18 cellular contexts compared by ENCODE assay signal in genomic region chr13:29254971-29255370, GRCh38.
DNase-seq lines count a peak whose midpoint lies in the region; ATAC-seq and TF ChIP-seq lines count a peak whose summit lies in the region.
"Had no signal": no experiment of that assay in that cellular context is flagged by ENCODE, and none has a peak within 500 bp of the region (broad histone marks: within the 10 kb centered on the region; RNA-seq: fewer than 3 reads in every experiment).

No MANE protein-coding gene starts in this region.

- ATAC-seq in HG02610 (IDR thresholded peaks at IDR 0.05; ENCODE audit: unreplicated experiment) (peak; percentile 79), GM21423 (IDR thresholded peaks at IDR 0.05; ENCODE audit: unreplicated experiment) (no peak)
- ATAC-seq: A549 had no signal

- H3K79me2 ChIP-seq in OCI-LY3 (ENCODE audit: low read length) (no peaks in the 10 kb centered on the region), OCI-LY7 (ENCODE audit: insufficient read depth, low read depth, low read length) (no peaks in the 10 kb centered on the region)

- H3K4me1 ChIP-seq in OCI-LY3 (ENCODE audit: low read length) (peaks cover 21% of the 10 kb centered on the region), OCI-LY7 (ENCODE audit: insufficient read depth, low read length, poor library complexity, severe bottlenecking) (no peaks in the 10 kb centered on the region)
- H3K4me1 ChIP-seq: A549, BE2C had no signal

- DNase-seq in nephron progenitor cell, result no peak
- DNase-seq in NCI-H2107 treated with DMSO at 0.1 percent for 48 hours (lab: John Stamatoyannopoulos, UW; ENCODE audit: unreplicated experiment), result no peak
- DNase-seq in OCI-LY7 (ENCODE audit: low spot score), result no peak
- DNase-seq in GDM1 (lab: John Stamatoyannopoulos, UW), result no peak
- DNase-seq: BE2C; CD4-positive, alpha-beta memory T cell; DMS153; DMS79 treated with DMSO at 0.1 percent for 48 hours; EL; GOT3; H9; IMR-90; KBM-7 had no signal

- POLR2A ChIA-PET in OCI-LY7 (lab: Charles Lee), result interaction anchor here (0.6 to 1.2 kb wide), 2 partner anchors 14 to 458 kb away, joined by 3 to 6 read pairs; no protein-coding TSS in a partner anchor

- H3K36me3 ChIP-seq in OCI-LY3 (replicated peaks; ENCODE audit: low read depth, low read length) (no peaks in the 10 kb centered on the region), OCI-LY7 (ENCODE audit: insufficient read depth, low read length) (no peaks in the 10 kb centered on the region)
- H3K36me3 ChIP-seq: BE2C had no signal

- H3K27ac Mint-ChIP-seq in nephron progenitor cell, result peak overlapping the region; percentile 70
- H3K27ac Mint-ChIP-seq: H9 had no signal

- no TSS peak for BruUV-seq in OCI-LY7 (replicated peaks; lab: Mats Ljungman, UMichigan)

- TF ChIP-seq CTCF in OCI-LY3 (IDR thresholded peaks at IDR 0.05; ENCODE audit: low read depth, low read length) (no peak), nephron progenitor cell (IDR thresholded peaks at IDR 0.05) (no peak), OCI-LY7 (conservative IDR thresholded peaks at IDR 0.05; ENCODE audit: low read length) (no peak)

- H3K4me2 ChIP-seq in OCI-LY3 (ENCODE audit: low read length) (peak overlapping the region; percentile 56), OCI-LY7 (ENCODE audit: low read length) (no peak overlapping the region)
- H3K4me2 ChIP-seq: A549 had no signal

- intact Hi-C loops in OCI-LY7 (cut with micrococcal nuclease; ENCODE audit: unreplicated experiment), result no loop called here

- H3K27ac ChIP-seq in OCI-LY3 (ENCODE audit: low read length) (no peak overlapping the region), OCI-LY7 (ENCODE audit: low read depth, low read length, poor library complexity, severe bottlenecking) (no peak overlapping the region)
- H3K27ac ChIP-seq: A549, C4-2B had no signal

- CTCF ChIA-PET in OCI-LY7 (lab: Charles Lee; ENCODE audit: unreplicated experiment), result no interaction called here

- no peaks in the 10 kb centered on the region for H3K36me3 Mint-ChIP-seq in nephron progenitor cell (ENCODE audit: low read depth)
- H3K36me3 Mint-ChIP-seq: CD4-positive, alpha-beta memory T cell had no signal

- no peaks in the 10 kb centered on the region for H3K9me3 ChIP-seq in OCI-LY3 (ENCODE audit: insufficient read depth, low read length)
- no peaks in the 10 kb centered on the region for H3K9me3 ChIP-seq in OCI-LY7 (ENCODE audit: low read length)
- H3K9me3 ChIP-seq: A549, BE2C had no signal

- peaks cover 12% of the 10 kb centered on the region; the same call in 1 of the 2 replicates for H3K27me3 ChIP-seq in OCI-LY3 (ENCODE audit: low read depth, low read length)

- H3K4me3 ChIP-seq in OCI-LY3 (ENCODE audit: low read length) (peak overlapping the region; percentile 38), OCI-LY7 (ENCODE audit: low read depth, low read length, poor library complexity, severe bottlenecking) (no peak overlapping the region)
- H3K4me3 ChIP-seq: A549 had no signal

- peak overlapping the region; percentile 31 for H2AFZ ChIP-seq in OCI-LY3 (ENCODE audit: low read depth, low read length)
- H2AFZ ChIP-seq in OCI-LY7 (ENCODE audit: low read length), result no peak overlapping the region

- no peak overlapping the region for H3K9ac ChIP-seq in OCI-LY3 (ENCODE audit: low read length)

- peaks cover 50% of the 10 kb centered on the region for H3K9me3 Mint-ChIP-seq in nephron progenitor cell
- H3K9me3 Mint-ChIP-seq: H9 had no signal

- peak overlapping the region; percentile 2 for H3K4me3 Mint-ChIP-seq in nephron progenitor cell
- H3K4me3 Mint-ChIP-seq: CD4-positive, alpha-beta memory T cell; H9 had no signal

- H3K9me2 ChIP-seq in OCI-LY7 (ENCODE audit: insufficient read depth, low read length), result no peaks in the 10 kb centered on the region

- peaks cover 26% of the 10 kb centered on the region for H3K4me1 Mint-ChIP-seq in nephron progenitor cell
- H3K4me1 Mint-ChIP-seq: H9 had no signal

- no peaks in the 10 kb centered on the region for H3K27me3 Mint-ChIP-seq in nephron progenitor cell (ENCODE audit: low read depth, poor library complexity)

- H4K20me1 ChIP-seq in OCI-LY3 (ENCODE audit: insufficient read depth, low read length) (no peaks in the 10 kb centered on the region), OCI-LY7 (ENCODE audit: insufficient read depth, low read length) (no peaks in the 10 kb centered on the region)
